In the genomic region with DNA sequence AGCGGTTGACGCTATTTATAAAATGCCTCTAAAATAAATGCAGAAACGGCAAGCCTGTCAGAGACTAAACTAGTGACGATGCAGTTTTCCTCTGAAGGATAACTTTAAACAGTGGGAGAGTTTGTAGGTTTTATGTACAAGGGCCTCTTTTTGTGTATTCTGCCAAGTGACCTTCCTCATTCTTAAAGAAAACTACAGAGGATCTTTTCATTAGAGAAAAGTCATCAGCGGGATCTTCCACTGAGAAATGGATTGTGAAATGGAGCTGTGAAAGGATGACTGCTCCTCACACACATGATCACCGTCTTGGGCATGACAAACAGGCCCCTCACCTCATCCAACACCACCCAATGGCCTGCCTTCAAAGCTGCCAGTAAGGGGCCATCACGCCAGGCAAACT, we compare ENCODE assay signal across 27 cellular contexts.
"Had no signal": no experiment of that assay in that cellular context is flagged by ENCODE, and none has a peak within 500 bp of the region (broad histone marks: within the 10 kb centered on the region; RNA-seq: fewer than 3 reads in every experiment).

No MANE protein-coding gene starts in this region.

- DNase-seq: activated CD4-positive, alpha-beta T cell treated with anti-CD3 and anti-CD28 coated beads, Interleukin-2, amount 10 ng/mL, durations not matched to agents 24 days and 14 days; activated CD4-positive, alpha-beta T cell treated with anti-CD3 and anti-CD28 coated beads, Interleukin-2, amount 50 U/mL, for 4 hours; activated CD8-positive, alpha-beta T cell treated with anti-CD3 and anti-CD28 coated beads for 36 hours; activated effector memory CD4-positive, alpha-beta T cell treated with anti-CD3 and anti-CD28 coated beads, Interleukin-2, amount 50 U/mL, for 16 hours; activated naive CD4-positive, alpha-beta T cell; activated naive CD4-positive, alpha-beta T cell treated with anti-CD3 and anti-CD28 coated beads, Interleukin-2, amount 50 U/mL, for 16 hours; activated T-cell treated with anti-CD3 and anti-CD28 coated beads, Interleukin-2, amount 50 U/mL, for 1 hour; activated T-cell treated with anti-CD3 and anti-CD28 coated beads, Interleukin-2, amount 50 U/mL, for 72 hours; adrenal gland; caudate nucleus; cerebellar nuclear complex; NCI-H1092 treated with DMSO at 0.1 percent for 48 hours; NCI-H1417; NCI-H146; NCI-H187; NCI-H2029 treated with DMSO at 0.1 percent for 48 hours; NCI-H2107; NCI-H2171; NCI-H510A; NCI-H526; NCI-H748 treated with DMSO at 0.1 percent for 48 hours; NK-92 treated with Interleukin-12 subunit alpha and Interleukin-12 subunit beta, amount 100 ng/mL, for 24 hours; RPMI8226; SHP77 treated with DMSO at 0.1 percent for 48 hours; SW 1271; T-helper 1 cell; T1000 had no signal
